Comparison of ENCODE assay signal across 1 cellular context in the genomic region with DNA sequence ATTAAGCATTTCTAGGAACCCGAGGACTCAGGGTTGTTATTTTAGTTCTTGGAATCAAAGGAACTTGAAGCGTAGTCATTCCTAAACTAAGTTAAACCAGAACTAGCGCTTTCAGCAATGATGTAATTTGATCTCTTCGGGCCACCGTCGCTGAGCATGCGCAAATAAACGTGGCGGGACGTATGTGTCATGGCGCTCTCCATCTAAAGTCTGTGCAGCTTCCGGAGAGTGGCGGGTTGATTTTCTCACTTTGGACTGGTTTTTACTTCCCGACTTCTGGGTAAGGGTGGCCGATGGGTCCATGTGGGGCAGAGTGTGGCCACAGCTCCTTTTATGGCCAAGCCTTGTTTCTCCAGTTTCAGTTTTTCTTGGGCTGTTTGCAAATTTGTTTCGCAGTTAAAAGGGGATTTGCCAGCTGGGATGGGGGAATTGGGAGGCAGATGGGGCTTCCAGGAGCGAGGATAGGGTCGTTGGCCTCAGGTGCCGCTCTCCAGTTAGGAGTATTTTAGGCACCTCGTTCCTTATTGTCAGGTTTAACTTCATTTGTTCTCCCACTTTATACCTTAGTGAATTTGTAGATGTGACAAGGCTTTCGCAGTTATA.
TF ChIP-seq lines count a peak whose summit lies in the region.

CDKAL1 (plus strand) TSS at position 163 of the 603 bp plus-strand sequence. CDS start 11,894 bp downstream, outside the sequence.

TF ChIP-seq in HepG2, 621 proteins besides CTCF, POLR2A, EP300 and RAD21 (continued from another document and continues in another):
- TF ChIP-seq FOXA1 (IDR thresholded peaks at IDR 0.05), result no peak
- peak; percentile 61 for TF ChIP-seq FOXA1 (CRISPR knock-in tag; IDR thresholded peaks at IDR 0.05)
- peak; percentile 23 for TF ChIP-seq TEAD3 (CRISPR knock-in tag; optimal IDR thresholded peaks at IDR 0.05; ENCODE audit: borderline replicate concordance)
- no peak for TF ChIP-seq CBFB (CRISPR knock-in tag; IDR thresholded peaks at IDR 0.05)
- TF ChIP-seq GABPB1 (CRISPR knock-in tag; IDR thresholded peaks at IDR 0.05), result peak; percentile 85
- TF ChIP-seq ZNF530 (CRISPR knock-in tag; IDR thresholded peaks at IDR 0.05; ENCODE audit: low read depth), result no peak
- TF ChIP-seq ZNF570 (CRISPR knock-in tag; IDR thresholded peaks at IDR 0.05; ENCODE audit: borderline replicate concordance), result no peak
- TF ChIP-seq MEIS2 (CRISPR knock-in tag; IDR thresholded peaks at IDR 0.05), result peak; percentile 56; the same call in 1 of the 2 replicates
- TF ChIP-seq, protein P1, sequence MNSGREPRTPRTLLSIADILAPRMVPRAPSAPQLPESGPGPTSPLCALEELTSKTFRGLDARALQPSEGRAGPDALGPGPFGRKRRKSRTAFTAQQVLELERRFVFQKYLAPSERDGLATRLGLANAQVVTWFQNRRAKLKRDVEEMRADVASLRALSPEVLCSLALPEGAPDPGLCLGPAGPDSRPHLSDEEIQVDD (CRISPR knock-in tag; IDR thresholded peaks at IDR 0.05; ENCODE audit: borderline replicate concordance), result no peak
- TF ChIP-seq, protein P2, sequence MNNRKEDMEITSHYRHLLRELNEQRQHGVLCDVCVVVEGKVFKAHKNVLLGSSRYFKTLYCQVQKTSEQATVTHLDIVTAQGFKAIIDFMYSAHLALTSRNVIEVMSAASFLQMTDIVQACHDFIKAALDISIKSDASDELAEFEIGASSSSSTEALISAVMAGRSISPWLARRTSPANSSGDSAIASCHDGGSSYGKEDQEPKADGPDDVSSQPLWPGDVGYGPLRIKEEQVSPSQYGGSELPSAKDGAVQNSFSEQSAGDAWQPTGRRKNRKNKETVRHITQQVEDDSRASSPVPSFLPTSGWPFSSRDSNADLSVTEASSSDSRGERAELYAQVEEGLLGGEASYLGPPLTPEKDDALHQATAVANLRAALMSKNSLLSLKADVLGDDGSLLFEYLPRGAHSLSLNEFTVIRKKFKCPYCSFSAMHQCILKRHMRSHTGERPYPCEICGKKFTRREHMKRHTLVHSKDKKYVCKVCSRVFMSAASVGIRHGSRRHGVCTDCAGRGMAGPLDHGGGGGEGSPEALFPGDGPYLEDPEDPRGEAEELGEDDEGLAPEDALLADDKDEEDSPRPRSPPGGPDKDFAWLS (CRISPR knock-in tag; IDR thresholded peaks at IDR 0.05; ENCODE audit: borderline replicate concordance), result no peak
- TF ChIP-seq FOSL1 (CRISPR knock-in tag; IDR thresholded peaks at IDR 0.05; ENCODE audit: borderline replicate concordance), result no peak
- no peak for TF ChIP-seq ZNF776 (CRISPR knock-in tag; IDR thresholded peaks at IDR 0.05)
- TF ChIP-seq ATF7-NPFF (CRISPR knock-in tag; IDR thresholded peaks at IDR 0.05; ENCODE audit: low read depth), result peak; percentile 69
- TF ChIP-seq, protein P3, sequence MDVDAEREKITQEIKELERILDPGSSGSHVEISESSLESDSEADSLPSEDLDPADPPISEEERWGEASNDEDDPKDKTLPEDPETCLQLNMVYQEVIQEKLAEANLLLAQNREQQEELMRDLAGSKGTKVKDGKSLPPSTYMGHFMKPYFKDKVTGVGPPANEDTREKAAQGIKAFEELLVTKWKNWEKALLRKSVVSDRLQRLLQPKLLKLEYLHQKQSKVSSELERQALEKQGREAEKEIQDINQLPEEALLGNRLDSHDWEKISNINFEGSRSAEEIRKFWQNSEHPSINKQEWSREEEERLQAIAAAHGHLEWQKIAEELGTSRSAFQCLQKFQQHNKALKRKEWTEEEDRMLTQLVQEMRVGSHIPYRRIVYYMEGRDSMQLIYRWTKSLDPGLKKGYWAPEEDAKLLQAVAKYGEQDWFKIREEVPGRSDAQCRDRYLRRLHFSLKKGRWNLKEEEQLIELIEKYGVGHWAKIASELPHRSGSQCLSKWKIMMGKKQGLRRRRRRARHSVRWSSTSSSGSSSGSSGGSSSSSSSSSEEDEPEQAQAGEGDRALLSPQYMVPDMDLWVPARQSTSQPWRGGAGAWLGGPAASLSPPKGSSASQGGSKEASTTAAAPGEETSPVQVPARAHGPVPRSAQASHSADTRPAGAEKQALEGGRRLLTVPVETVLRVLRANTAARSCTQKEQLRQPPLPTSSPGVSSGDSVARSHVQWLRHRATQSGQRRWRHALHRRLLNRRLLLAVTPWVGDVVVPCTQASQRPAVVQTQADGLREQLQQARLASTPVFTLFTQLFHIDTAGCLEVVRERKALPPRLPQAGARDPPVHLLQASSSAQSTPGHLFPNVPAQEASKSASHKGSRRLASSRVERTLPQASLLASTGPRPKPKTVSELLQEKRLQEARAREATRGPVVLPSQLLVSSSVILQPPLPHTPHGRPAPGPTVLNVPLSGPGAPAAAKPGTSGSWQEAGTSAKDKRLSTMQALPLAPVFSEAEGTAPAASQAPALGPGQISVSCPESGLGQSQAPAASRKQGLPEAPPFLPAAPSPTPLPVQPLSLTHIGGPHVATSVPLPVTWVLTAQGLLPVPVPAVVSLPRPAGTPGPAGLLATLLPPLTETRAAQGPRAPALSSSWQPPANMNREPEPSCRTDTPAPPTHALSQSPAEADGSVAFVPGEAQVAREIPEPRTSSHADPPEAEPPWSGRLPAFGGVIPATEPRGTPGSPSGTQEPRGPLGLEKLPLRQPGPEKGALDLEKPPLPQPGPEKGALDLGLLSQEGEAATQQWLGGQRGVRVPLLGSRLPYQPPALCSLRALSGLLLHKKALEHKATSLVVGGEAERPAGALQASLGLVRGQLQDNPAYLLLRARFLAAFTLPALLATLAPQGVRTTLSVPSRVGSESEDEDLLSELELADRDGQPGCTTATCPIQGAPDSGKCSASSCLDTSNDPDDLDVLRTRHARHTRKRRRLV (CRISPR knock-in tag; IDR thresholded peaks at IDR 0.05), result peak; percentile 83; the same call in 1 of the 2 replicates
- no peak for TF ChIP-seq KLF15 (CRISPR knock-in tag; IDR thresholded peaks at IDR 0.05; ENCODE audit: borderline replicate concordance)
- TF ChIP-seq ZNF205 (CRISPR knock-in tag; IDR thresholded peaks at IDR 0.05), result no peak
- 0 out of 2 replicates have a peak, but pooled peaks have one; percentile 54 for TF ChIP-seq NFKB2 (CRISPR knock-in tag; IDR thresholded peaks at IDR 0.05; ENCODE audit: borderline replicate concordance)
- no peak for TF ChIP-seq ZNF451 (CRISPR knock-in tag; IDR thresholded peaks at IDR 0.05)
- peak; percentile 92 for TF ChIP-seq THAP11 (CRISPR knock-in tag; IDR thresholded peaks at IDR 0.05)
- TF ChIP-seq ZFP36L1 (CRISPR knock-in tag; IDR thresholded peaks at IDR 0.05), result no peak
- no peak for TF ChIP-seq SP140L (CRISPR knock-in tag; IDR thresholded peaks at IDR 0.05; ENCODE audit: borderline replicate concordance)
- TF ChIP-seq ZNF879 (CRISPR knock-in tag; IDR thresholded peaks at IDR 0.05), result no peak
- TF ChIP-seq ZSCAN30 (CRISPR knock-in tag; IDR thresholded peaks at IDR 0.05), result no peak
- 0 out of 2 replicates have a peak, but pooled peaks have one; percentile 25 for TF ChIP-seq TP53 (CRISPR knock-in tag; conservative IDR thresholded peaks at IDR 0.05)
- TF ChIP-seq BCL6 (CRISPR knock-in tag; IDR thresholded peaks at IDR 0.05), result no peak
- TF ChIP-seq SP2 (CRISPR knock-in tag; IDR thresholded peaks at IDR 0.05), result no peak
- TF ChIP-seq, protein P4, sequence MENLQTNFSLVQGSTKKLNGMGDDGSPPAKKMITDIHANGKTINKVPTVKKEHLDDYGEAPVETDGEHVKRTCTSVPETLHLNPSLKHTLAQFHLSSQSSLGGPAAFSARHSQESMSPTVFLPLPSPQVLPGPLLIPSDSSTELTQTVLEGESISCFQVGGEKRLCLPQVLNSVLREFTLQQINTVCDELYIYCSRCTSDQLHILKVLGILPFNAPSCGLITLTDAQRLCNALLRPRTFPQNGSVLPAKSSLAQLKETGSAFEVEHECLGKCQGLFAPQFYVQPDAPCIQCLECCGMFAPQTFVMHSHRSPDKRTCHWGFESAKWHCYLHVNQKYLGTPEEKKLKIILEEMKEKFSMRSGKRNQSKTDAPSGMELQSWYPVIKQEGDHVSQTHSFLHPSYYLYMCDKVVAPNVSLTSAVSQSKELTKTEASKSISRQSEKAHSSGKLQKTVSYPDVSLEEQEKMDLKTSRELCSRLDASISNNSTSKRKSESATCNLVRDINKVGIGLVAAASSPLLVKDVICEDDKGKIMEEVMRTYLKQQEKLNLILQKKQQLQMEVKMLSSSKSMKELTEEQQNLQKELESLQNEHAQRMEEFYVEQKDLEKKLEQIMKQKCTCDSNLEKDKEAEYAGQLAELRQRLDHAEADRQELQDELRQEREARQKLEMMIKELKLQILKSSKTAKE (CRISPR knock-in tag; IDR thresholded peaks at IDR 0.05; ENCODE audit: borderline replicate concordance), result peak; percentile 42; the same call in 1 of the 2 replicates
- TF ChIP-seq ZEB1 (IDR thresholded peaks at IDR 0.05; ENCODE audit: insufficient replicate concordance, low read depth), result peak; percentile 63
- no peak for TF ChIP-seq RFXANK (CRISPR knock-in tag; IDR thresholded peaks at IDR 0.05)
- 0 out of 2 replicates have a peak, but pooled peaks have one; percentile 25 for TF ChIP-seq PAXIP1 (CRISPR knock-in tag; conservative IDR thresholded peaks at IDR 0.05)
- TF ChIP-seq, protein P5, sequence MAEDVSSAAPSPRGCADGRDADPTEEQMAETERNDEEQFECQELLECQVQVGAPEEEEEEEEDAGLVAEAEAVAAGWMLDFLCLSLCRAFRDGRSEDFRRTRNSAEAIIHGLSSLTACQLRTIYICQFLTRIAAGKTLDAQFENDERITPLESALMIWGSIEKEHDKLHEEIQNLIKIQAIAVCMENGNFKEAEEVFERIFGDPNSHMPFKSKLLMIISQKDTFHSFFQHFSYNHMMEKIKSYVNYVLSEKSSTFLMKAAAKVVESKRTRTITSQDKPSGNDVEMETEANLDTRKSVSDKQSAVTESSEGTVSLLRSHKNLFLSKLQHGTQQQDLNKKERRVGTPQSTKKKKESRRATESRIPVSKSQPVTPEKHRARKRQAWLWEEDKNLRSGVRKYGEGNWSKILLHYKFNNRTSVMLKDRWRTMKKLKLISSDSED (CRISPR knock-in tag; IDR thresholded peaks at IDR 0.05), result no peak
- TF ChIP-seq SP1 (IDR thresholded peaks at IDR 0.05), result no peak
- no peak for TF ChIP-seq SP1 (CRISPR knock-in tag; IDR thresholded peaks at IDR 0.05)
- no peak for TF ChIP-seq JARID2 (CRISPR knock-in tag; IDR thresholded peaks at IDR 0.05; ENCODE audit: insufficient replicate concordance)
- TF ChIP-seq, protein P6, sequence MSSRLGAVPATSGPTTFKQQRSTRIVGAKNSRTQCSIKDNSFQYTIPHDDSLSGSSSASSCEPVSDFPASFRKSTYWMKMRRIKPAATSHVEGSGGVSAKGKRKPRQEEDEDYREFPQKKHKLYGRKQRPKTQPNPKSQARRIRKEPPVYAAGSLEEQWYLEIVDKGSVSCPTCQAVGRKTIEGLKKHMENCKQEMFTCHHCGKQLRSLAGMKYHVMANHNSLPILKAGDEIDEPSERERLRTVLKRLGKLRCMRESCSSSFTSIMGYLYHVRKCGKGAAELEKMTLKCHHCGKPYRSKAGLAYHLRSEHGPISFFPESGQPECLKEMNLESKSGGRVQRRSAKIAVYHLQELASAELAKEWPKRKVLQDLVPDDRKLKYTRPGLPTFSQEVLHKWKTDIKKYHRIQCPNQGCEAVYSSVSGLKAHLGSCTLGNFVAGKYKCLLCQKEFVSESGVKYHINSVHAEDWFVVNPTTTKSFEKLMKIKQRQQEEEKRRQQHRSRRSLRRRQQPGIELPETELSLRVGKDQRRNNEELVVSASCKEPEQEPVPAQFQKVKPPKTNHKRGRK (CRISPR knock-in tag; IDR thresholded peaks at IDR 0.05), result no peak
- TF ChIP-seq PITX1 (CRISPR knock-in tag; IDR thresholded peaks at IDR 0.05), result peak; percentile 56; the same call in 1 of the 2 replicates
- no peak for TF ChIP-seq ZNF7 (CRISPR knock-in tag; IDR thresholded peaks at IDR 0.05)
- TF ChIP-seq ZNF691 (CRISPR knock-in tag; IDR thresholded peaks at IDR 0.05; ENCODE audit: borderline replicate concordance, low read depth), result peak; percentile 65; the same call in 1 of the 2 replicates
- TF ChIP-seq ZNF780A (CRISPR knock-in tag; IDR thresholded peaks at IDR 0.05), result no peak
- peak; percentile 92 for TF ChIP-seq ZNF501 (CRISPR knock-in tag; IDR thresholded peaks at IDR 0.05)
- TF ChIP-seq ZNF281 (CRISPR knock-in tag; IDR thresholded peaks at IDR 0.05; ENCODE audit: borderline replicate concordance), result no peak
